ENCODE assay signal across 9 cellular contexts in genomic region chr2:226701052-226701451, GRCh38.
A peak's percentile ranks its signal among the peaks of the same experiment; 100 is the strongest.
DNase-seq lines count a peak whose midpoint lies in the region; ATAC-seq, FAIRE-seq and TF ChIP-seq lines count a peak whose summit lies in the region.
"Had no signal": no experiment of that assay in that cellular context is flagged by ENCODE, and none has a peak within 500 bp of the region (broad histone marks: within the 10 kb centered on the region; RNA-seq: fewer than 3 reads in every experiment).

No MANE protein-coding gene starts in this region.

- no peaks in the 10 kb centered on the region for H3K9me3 Mint-ChIP-seq in T-cell

- TF ChIP-seq RAD21 in GM12878 (IDR thresholded peaks at IDR 0.05; ENCODE audit: insufficient read depth, low read depth, low read length) = no peak

- FAIRE-seq in GM12878 (lab: Jason Lieb, UNC) = no peak

- no peak overlapping the region for H3K4me2 ChIP-seq in GM12878 (ENCODE audit: control insufficient read depth, insufficient read depth)

- DNase-seq in GM12878 (ENCODE audit: low read depth, low spot score) = no peak
- DNase-seq in T-cell = no peak
- no peak for DNase-seq in NCI-H2227 (lab: John Stamatoyannopoulos, UW; ENCODE audit: unreplicated experiment)
- no peak for DNase-seq in omental fat pad (ENCODE audit: low spot score)
- DNase-seq in stimulated activated CD4-positive, alpha-beta T cell treated with anti-CD3 and anti-CD28 coated beads, Interleukin-4, amount 100 ng/mL, for 24 hours = no peak

- H4K20me1 ChIP-seq in GM12878 (ENCODE audit: control insufficient read depth, insufficient read depth) = no peaks in the 10 kb centered on the region

- TF ChIP-seq CTCF in GM12878 (IDR thresholded peaks at IDR 0.05 in 2 of 3, conservative IDR thresholded peaks at IDR 0.05 in 1 of 3; ENCODE audit: control insufficient read depth in 2 of 3, extremely low read depth in 1 of 3, insufficient read depth in 1 of 3, low read depth in 3 of 3, low read length in 3 of 3) = no peak
- no peak for TF ChIP-seq CTCF in omental fat pad (IDR thresholded peaks at IDR 0.05)

- BruUV-seq in GM12878 (replicated peaks; lab: Mats Ljungman, UMichigan) = no TSS peak

- no peaks in the 10 kb centered on the region for H3K4me1 Mint-ChIP-seq in T-cell

- H3K9ac ChIP-seq in GM12878 (ENCODE audit: control insufficient read depth, insufficient read depth, low read length) = no peak overlapping the region

- no peaks in the 10 kb centered on the region for H3K36me3 ChIP-seq in ACC112 (ENCODE audit: insufficient read depth, low read length)
- no peaks in the 10 kb centered on the region for H3K36me3 ChIP-seq in GM12878 (ENCODE audit: control insufficient read depth in 2 of 2, insufficient read depth in 2 of 2, low read length in 1 of 2)

- 0% methylated on average over 1 of the region's 1 CpG for WGBS in GM12878 (ENCODE audit: insufficient coverage, insufficient replicate concordance, low lambda C conversion rate, missing lambda C conversion rate)

- TF ChIP-seq EP300 in GM12878 (IDR thresholded peaks at IDR 0.05; ENCODE audit: borderline replicate concordance in 1 of 2, control insufficient read depth in 1 of 2, low read depth in 2 of 2, low read length in 2 of 2) = no peak

- no peak for TF ChIP-seq POLR2A in GM12878 (IDR thresholded peaks at IDR 0.05; ENCODE audit: low read depth, low read length)

- RAD21 ChIA-PET in GM12878 (lab: Charles Lee; ENCODE audit: unreplicated experiment) = no interaction called here

- H3K4me3 ChIP-seq in ACC112 (ENCODE audit: low read depth, low read length) = no peak overlapping the region
- H3K4me3 ChIP-seq in GM12878 = no peak overlapping the region

- no peaks in the 10 kb centered on the region for H3K36me3 Mint-ChIP-seq in T-cell

- no peak overlapping the region for H3K4me3 Mint-ChIP-seq in T-cell

- CTCF ChIA-PET in GM12878 (lab: Yijun Ruan, JAX) (interaction anchor here (1.1 kb wide), 1 partner anchor 101 kb away, joined by 4 read pairs; no protein-coding TSS in a partner anchor), T-cell (lab: Charles Lee) (interaction anchor here in 1 of 2 donors (0.6 kb wide), 1 partner anchor 99 kb away, joined by 4 read pairs; no protein-coding TSS in a partner anchor)

- H3K27me3 ChIP-seq in ACC112 (ENCODE audit: insufficient read depth, low read length) = no peaks in the 10 kb centered on the region
- no peaks in the 10 kb centered on the region for H3K27me3 ChIP-seq in GM12878 (replicated peaks in 1 of 2; ENCODE audit: control insufficient read depth in 2 of 2, insufficient read depth in 2 of 2, low read length in 1 of 2)

- POLR2A ChIA-PET in GM12878 (lab: Charles Lee) (no interaction called here), T-cell (lab: Charles Lee) (no interaction called here)

- intact Hi-C loops in GM12878 (cut with micrococcal nuclease; ENCODE audit: unreplicated experiment) = no loop called here

- ATAC-seq in GM19328 (IDR thresholded peaks at IDR 0.05; ENCODE audit: unreplicated experiment) (peak; percentile 71), HG03521 (IDR thresholded peaks at IDR 0.05; ENCODE audit: unreplicated experiment) (peak; percentile 49), GM12878 (no peak), T-cell (replicated peaks in 1 of 4) (no peak), omental fat pad (ENCODE audit: low FRiP score) (no peak)
- ATAC-seq: Panc1 had no signal

- peaks cover 16% of the 10 kb centered on the region for H3K4me1 ChIP-seq in ACC112 (ENCODE audit: control insufficient read depth, insufficient read depth, low read length, unreplicated experiment)
- H3K4me1 ChIP-seq in GM12878 (ENCODE audit: control insufficient read depth, insufficient read depth, low read length) = no peaks in the 10 kb centered on the region

- SMC1A ChIA-PET in GM12878 (lab: Charles Lee; ENCODE audit: uncharacterized antibody, unreplicated experiment) = no interaction called here

- H2AFZ ChIP-seq in ACC112 (ENCODE audit: low read length, unreplicated experiment) = no peak overlapping the region
- no peak overlapping the region for H2AFZ ChIP-seq in GM12878 (ENCODE audit: control insufficient read depth, low read depth, low read length)

- H3K9me3 ChIP-seq in GM12878 (replicated peaks; ENCODE audit: control insufficient read depth, insufficient read depth, low read length) = no peaks in the 10 kb centered on the region

- H3K79me2 ChIP-seq in ACC112 (ENCODE audit: control insufficient read depth, insufficient read depth, low read length, unreplicated experiment) (no peaks in the 10 kb centered on the region), GM12878 (ENCODE audit: control insufficient read depth, insufficient read depth, low read length) (no peaks in the 10 kb centered on the region)

- peaks cover 0 to 4% of the 10 kb centered on the region in 2 donors for H3K27me3 Mint-ChIP-seq in T-cell

- in situ Hi-C loops in GM12878 (cut with MboI) = no loop called here

- H3K27ac ChIP-seq in ACC112 (ENCODE audit: low read depth, low read length) (peak overlapping the region; percentile 25), GM12878 (ENCODE audit: control insufficient read depth, insufficient read depth) (no peak overlapping the region)

- H3K27ac Mint-ChIP-seq in T-cell = no peak overlapping the region

TF ChIP-seq in GM12878, 131 proteins besides CTCF, POLR2A, EP300 and RAD21:
- TF ChIP-seq NFIC (IDR thresholded peaks at IDR 0.05; ENCODE audit: low read depth, low read length) (0 out of 2 replicates have a peak, but pooled peaks have one; percentile 28), CHD1 (IDR thresholded peaks at IDR 0.05; ENCODE audit: low read depth, low read length) (no peak), RUNX3 (IDR thresholded peaks at IDR 0.05; ENCODE audit: low read length) (peak; percentile 59), JUNB (IDR thresholded peaks at IDR 0.05) (0 out of 2 replicates have a peak, but pooled peaks have one; percentile 35)

Comparison
In these comparisons a context has a peak if more than half of its experiments do, and no peak if none do; other contexts are left out.
1. ATAC-seq: peak in GM19328 (single experiment) and HG03521 (single experiment); none in GM12878 (single experiment), T-cell (0 of 4) and omental fat pad (single experiment).